1 cellular context compared by ENCODE assay signal in genomic region chr3:114846252-114846651, GRCh38.
TF ChIP-seq lines count a peak whose summit lies in the region.

No MANE protein-coding gene starts in this region.

TF ChIP-seq in WTC11, 78 proteins besides CTCF, POLR2A, EP300 and RAD21 (continued from another document):
- TF ChIP-seq ZNF532 (CRISPR knock-in tag; IDR thresholded peaks at IDR 0.05; ENCODE audit: borderline replicate concordance), result no peak
- no peak for TF ChIP-seq NR2C2 (CRISPR knock-in tag; IDR thresholded peaks at IDR 0.05)
TF ChIP-seq in WTC11: peak in this region for 0.
